Comparison of ENCODE assay signal across 1 cellular context in genomic region chr12:76083761-76084276, GRCh38.
A peak's percentile ranks its signal among the peaks of the same experiment; 100 is the strongest.
TF ChIP-seq lines count a peak whose summit lies in the region.

No MANE protein-coding gene starts in this region.

TF ChIP-seq in GM12878, 131 proteins besides CTCF, POLR2A, EP300 and RAD21 (continued from another document):
- peak in 1 of 2 experiments; percentile 77; a peak in 2 of 3 replicates for TF ChIP-seq EGR1 (IDR thresholded peaks at IDR 0.05; ENCODE audit: borderline replicate concordance in 1 of 2, low read depth in 2 of 2, low read length in 2 of 2)
- no peak for TF ChIP-seq NR2F1 (conservative IDR thresholded peaks at IDR 0.05)
- no peak for TF ChIP-seq STAT1 (conservative IDR thresholded peaks at IDR 0.05)
- peak; percentile 87 for TF ChIP-seq MXI1 (IDR thresholded peaks at IDR 0.05; ENCODE audit: low read depth, low read length)
- peak; percentile 24; the same call in 1 of the 2 replicates for TF ChIP-seq SIN3A (IDR thresholded peaks at IDR 0.05; ENCODE audit: low read depth, low read length)
- peak; percentile 69; the same call in 1 of the 2 replicates for TF ChIP-seq RAD51 (IDR thresholded peaks at IDR 0.05)
- peak; percentile 48 for TF ChIP-seq BCL3 (IDR thresholded peaks at IDR 0.05; ENCODE audit: borderline replicate concordance, insufficient read depth, low read depth, low read length, poor library complexity, severe bottlenecking)
- TF ChIP-seq, protein P1, sequence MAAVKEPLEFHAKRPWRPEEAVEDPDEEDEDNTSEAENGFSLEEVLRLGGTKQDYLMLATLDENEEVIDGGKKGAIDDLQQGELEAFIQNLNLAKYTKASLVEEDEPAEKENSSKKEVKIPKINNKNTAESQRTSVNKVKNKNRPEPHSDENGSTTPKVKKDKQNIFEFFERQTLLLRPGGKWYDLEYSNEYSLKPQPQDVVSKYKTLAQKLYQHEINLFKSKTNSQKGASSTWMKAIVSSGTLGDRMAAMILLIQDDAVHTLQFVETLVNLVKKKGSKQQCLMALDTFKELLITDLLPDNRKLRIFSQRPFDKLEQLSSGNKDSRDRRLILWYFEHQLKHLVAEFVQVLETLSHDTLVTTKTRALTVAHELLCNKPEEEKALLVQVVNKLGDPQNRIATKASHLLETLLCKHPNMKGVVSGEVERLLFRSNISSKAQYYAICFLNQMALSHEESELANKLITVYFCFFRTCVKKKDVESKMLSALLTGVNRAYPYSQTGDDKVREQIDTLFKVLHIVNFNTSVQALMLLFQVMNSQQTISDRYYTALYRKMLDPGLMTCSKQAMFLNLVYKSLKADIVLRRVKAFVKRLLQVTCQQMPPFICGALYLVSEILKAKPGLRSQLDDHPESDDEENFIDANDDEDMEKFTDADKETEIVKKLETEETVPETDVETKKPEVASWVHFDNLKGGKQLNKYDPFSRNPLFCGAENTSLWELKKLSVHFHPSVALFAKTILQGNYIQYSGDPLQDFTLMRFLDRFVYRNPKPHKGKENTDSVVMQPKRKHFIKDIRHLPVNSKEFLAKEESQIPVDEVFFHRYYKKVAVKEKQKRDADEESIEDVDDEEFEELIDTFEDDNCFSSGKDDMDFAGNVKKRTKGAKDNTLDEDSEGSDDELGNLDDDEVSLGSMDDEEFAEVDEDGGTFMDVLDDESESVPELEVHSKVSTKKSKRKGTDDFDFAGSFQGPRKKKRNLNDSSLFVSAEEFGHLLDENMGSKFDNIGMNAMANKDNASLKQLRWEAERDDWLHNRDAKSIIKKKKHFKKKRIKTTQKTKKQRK (IDR thresholded peaks at IDR 0.05; ENCODE audit: low read depth, low read length): no peak
- 0 out of 2 replicates have a peak, but pooled peaks have one; percentile 36 for TF ChIP-seq DPF2 (IDR thresholded peaks at IDR 0.05)
- peak; percentile 64; the same call in 1 of the 2 replicates for TF ChIP-seq MAX (IDR thresholded peaks at IDR 0.05; ENCODE audit: low read depth, low read length)
- 0 out of 2 replicates have a peak, but pooled peaks have one; percentile 22 for TF ChIP-seq BCL11A (IDR thresholded peaks at IDR 0.05; ENCODE audit: low read depth, low read length)
- TF ChIP-seq MEF2B (IDR thresholded peaks at IDR 0.05; ENCODE audit: partially characterized antibody, poor library complexity, severe bottlenecking): peak; percentile 29
- TF ChIP-seq, protein P2, sequence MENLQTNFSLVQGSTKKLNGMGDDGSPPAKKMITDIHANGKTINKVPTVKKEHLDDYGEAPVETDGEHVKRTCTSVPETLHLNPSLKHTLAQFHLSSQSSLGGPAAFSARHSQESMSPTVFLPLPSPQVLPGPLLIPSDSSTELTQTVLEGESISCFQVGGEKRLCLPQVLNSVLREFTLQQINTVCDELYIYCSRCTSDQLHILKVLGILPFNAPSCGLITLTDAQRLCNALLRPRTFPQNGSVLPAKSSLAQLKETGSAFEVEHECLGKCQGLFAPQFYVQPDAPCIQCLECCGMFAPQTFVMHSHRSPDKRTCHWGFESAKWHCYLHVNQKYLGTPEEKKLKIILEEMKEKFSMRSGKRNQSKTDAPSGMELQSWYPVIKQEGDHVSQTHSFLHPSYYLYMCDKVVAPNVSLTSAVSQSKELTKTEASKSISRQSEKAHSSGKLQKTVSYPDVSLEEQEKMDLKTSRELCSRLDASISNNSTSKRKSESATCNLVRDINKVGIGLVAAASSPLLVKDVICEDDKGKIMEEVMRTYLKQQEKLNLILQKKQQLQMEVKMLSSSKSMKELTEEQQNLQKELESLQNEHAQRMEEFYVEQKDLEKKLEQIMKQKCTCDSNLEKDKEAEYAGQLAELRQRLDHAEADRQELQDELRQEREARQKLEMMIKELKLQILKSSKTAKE (IDR thresholded peaks at IDR 0.05; ENCODE audit: low read depth, poor library complexity, severe bottlenecking): peak; percentile 2
- 0 out of 2 replicates have a peak, but pooled peaks have one; percentile 2 for TF ChIP-seq LARP7 (IDR thresholded peaks at IDR 0.05)
- peak; percentile 15 for TF ChIP-seq IKZF1 (conservative IDR thresholded peaks at IDR 0.05)
- TF ChIP-seq YY1 (IDR thresholded peaks at IDR 0.05; ENCODE audit: low read depth, low read length): peak; percentile 31; the same call in 1 of the 2 replicates
- 0 out of 2 replicates have a peak, but pooled peaks have one; percentile 4 for TF ChIP-seq RELB (IDR thresholded peaks at IDR 0.05; ENCODE audit: low read depth)
- no peak for TF ChIP-seq ZSCAN29 (IDR thresholded peaks at IDR 0.05)
